32 cellular contexts compared by ENCODE assay signal in genomic region chr22:38817196-38817595, GRCh38.
"Had no signal": no experiment of that assay in that cellular context is flagged by ENCODE, and none has a peak within 500 bp of the region (broad histone marks: within the 10 kb centered on the region; RNA-seq: fewer than 3 reads in every experiment).

No MANE protein-coding gene starts in this region.

- H3K9me3 ChIP-seq: adrenal gland, ascending aorta, body of pancreas, breast epithelium had no signal

- DNase-seq: activated effector memory CD4-positive, alpha-beta T cell treated with anti-CD3 and anti-CD28 coated beads, Interleukin-2, amount 50 U/mL, for 16 hours; activated effector memory CD4-positive, alpha-beta T cell treated with Interleukin-2 at 50 U/mL for 16 hours; activated gamma-delta T cell; activated gamma-delta T cell treated with Interleukin-2 at 50 U/mL for 16 hours; activated naive CD4-positive, alpha-beta T cell; activated naive CD4-positive, alpha-beta T cell treated with anti-CD3 and anti-CD28 coated beads for 36 hours; activated naive CD4-positive, alpha-beta T cell treated with anti-CD3 and anti-CD28 coated beads, Interleukin-2, amount 10 ng/mL, durations not matched to agents 7 days and 5 days; activated naive CD4-positive, alpha-beta T cell treated with anti-CD3 and anti-CD28 coated beads, Interleukin-2, amount 50 U/mL, for 16 hours; activated naive CD4-positive, alpha-beta T cell treated with Interleukin-2 at 50 U/mL for 16 hours; activated naive CD8-positive, alpha-beta T cell treated with anti-CD3 and anti-CD28 coated beads for 36 hours; activated naive CD8-positive, alpha-beta T cell treated with anti-CD3 and anti-CD28 coated beads, Interleukin-2, amount 10 ng/mL, durations not matched to agents 7 days and 5 days; activated naive CD8-positive, alpha-beta T cell treated with anti-CD3 and anti-CD28 coated beads, Interleukin-2, amount 50 U/mL, for 24 hours; activated T-cell treated with anti-CD3 and anti-CD28 coated beads, Interleukin-2, amount 50 U/mL, for 1 hour; activated T-cell treated with anti-CD3 and anti-CD28 coated beads, Interleukin-2, amount 50 U/mL, for 24 hours; activated T-cell treated with anti-CD3 and anti-CD28 coated beads, Interleukin-2, amount 50 U/mL, for 4 hours; activated T-cell treated with anti-CD3 and anti-CD28 coated beads, Interleukin-2, amount 50 U/mL, for 48 hours; activated T-cell treated with anti-CD3 and anti-CD28 coated beads, Interleukin-2, amount 50 U/mL, for 72 hours; adrenal gland; amniotic stem cell; amygdala; anterior cingulate cortex; aorta; body of pancreas; brain microvascular endothelial cell; caudate nucleus; central memory CD4-positive, alpha-beta T cell; cerebellar nuclear complex had no signal

- H3K4me1 ChIP-seq: adrenal gland, ascending aorta, body of pancreas, breast epithelium had no signal

- H3K27me3 ChIP-seq: adrenal gland, ascending aorta, body of pancreas, breast epithelium had no signal

- H3K4me3 ChIP-seq: adrenal gland, ascending aorta, body of pancreas, breast epithelium, cardiac muscle cell had no signal

- ATAC-seq: activated naive CD4-positive, alpha-beta T cell treated with anti-CD3 and anti-CD28 coated beads, Interleukin-2, amount 50 U/mL, for 72 hours; activated naive CD8-positive, alpha-beta T cell treated with anti-CD3 and anti-CD28 coated beads, Interleukin-2, amount 50 U/mL, for 24 hours; activated T-cell treated with anti-CD3 and anti-CD28 coated beads, Interleukin-2, amount 50 U/mL, for 4 hours; activated T-cell treated with anti-CD3 and anti-CD28 coated beads, Interleukin-2, amount 50 U/mL, for 72 hours; activated T-helper 17 cell treated with anti-CD3 and anti-CD28 coated beads, Interleukin-2, amount 50 U/mL, for 72 hours; body of pancreas had no signal

- H3K36me3 ChIP-seq: adrenal gland, brain microvascular endothelial cell, breast epithelium, cardiac muscle cell had no signal

- H3K27ac ChIP-seq: adrenal gland, ascending aorta, body of pancreas, brain microvascular endothelial cell, breast epithelium, cardiac muscle cell had no signal
